ENCODE assay signal across 15 cellular contexts in the genomic region with DNA sequence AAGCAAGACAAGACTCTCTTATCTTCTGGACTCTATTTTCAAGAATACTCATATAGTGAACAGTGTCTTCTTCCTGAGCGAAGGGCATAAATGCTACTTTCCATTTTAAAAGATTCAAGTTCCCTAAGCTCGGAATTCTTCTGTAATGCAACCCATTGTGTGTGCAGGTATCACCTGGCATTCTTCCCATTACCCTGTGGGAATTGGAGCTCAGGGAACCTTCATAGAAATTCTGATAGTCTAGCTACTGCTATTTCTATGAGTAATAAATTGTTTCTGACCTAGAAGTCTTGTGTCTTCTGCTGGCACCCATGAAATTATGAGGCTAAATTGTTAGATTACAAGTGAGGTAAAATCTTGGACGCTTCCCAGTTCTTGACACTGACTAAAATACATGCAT.
DNase-seq lines count a peak whose midpoint lies in the region; ATAC-seq and TF ChIP-seq lines count a peak whose summit lies in the region.
"Had no signal": no experiment of that assay in that cellular context is flagged by ENCODE, and none has a peak within 500 bp of the region (broad histone marks: within the 10 kb centered on the region; RNA-seq: fewer than 3 reads in every experiment).

No MANE protein-coding gene starts in this region.

- H3K4me3 ChIP-seq in ACC112 (ENCODE audit: low read depth, low read length) (peak overlapping the region; percentile 45; the same call in 1 of the 2 replicates), mammary epithelial cell (replicated peaks in 1 of 3; ENCODE audit: insufficient read depth in 1 of 3, low read depth in 2 of 3, low read length in 3 of 3) (no peak overlapping the region)
- H3K4me3 ChIP-seq: BLaER1 had no signal

- in situ Hi-C loops in mammary epithelial cell (cut with MboI; ENCODE audit: low sequenced_read_pairs in 2 of 2) = loop anchor here in 1 of 2 donors (25.0 kb wide), 1 partner anchor 862 kb away; no protein-coding TSS in a partner anchor

- DNase-seq in NCI-H2029 (lab: John Stamatoyannopoulos, UW) (peak; percentile 3), NCI-H2029 treated with DMSO at 0.1 percent for 48 hours (lab: John Stamatoyannopoulos, UW) (no peak), NCI-H69 (lab: John Stamatoyannopoulos, UW) (peak; percentile 17), mammary epithelial cell (peak; percentile 17), head of caudate nucleus (no peak), islet precursor cell (no peak)
- DNase-seq: AML-193; Caco-2; CD8-positive, alpha-beta memory T cell; DND-41; GDM1 had no signal

- H3K4me1 ChIP-seq in ACC112 (ENCODE audit: control insufficient read depth, insufficient read depth, low read length, unreplicated experiment) (peaks cover 30% of the 10 kb centered on the region), mammary epithelial cell (ENCODE audit: insufficient read depth, low read length) (peaks cover 13% of the 10 kb centered on the region)
- H3K4me1 ChIP-seq: BLaER1, Caco-2 had no signal

- 47% methylated on average over 3 of the region's 3 CpGs for WGBS in mammary epithelial cell (ENCODE audit: low coverage, missing lambda C conversion rate)

- intact Hi-C loops in mammary epithelial cell (cut with micrococcal nuclease) = no loop called here
- intact Hi-C loops in head of caudate nucleus (cut with DNase I) = no loop called here

- H3K27ac ChIP-seq in ACC112 (ENCODE audit: low read depth, low read length) (peak overlapping the region; percentile 87), mammary epithelial cell (ENCODE audit: insufficient read depth, low read depth, low read length) (peak overlapping the region; percentile 11)
- H3K27ac ChIP-seq: 22Rv1, BLaER1 had no signal

- no peak overlapping the region for H3K4me2 ChIP-seq in mammary epithelial cell (ENCODE audit: insufficient read depth, low read depth, low read length)
- H3K4me2 ChIP-seq: BLaER1 had no signal

- no peaks in the 10 kb centered on the region for H4K20me1 ChIP-seq in mammary epithelial cell (ENCODE audit: insufficient read depth, low read length)
- H4K20me1 ChIP-seq: BLaER1 had no signal

- BruUV-seq in mammary epithelial cell (replicated peaks; lab: Mats Ljungman, UMichigan) = no TSS peak

- H3K9ac ChIP-seq in mammary epithelial cell (ENCODE audit: insufficient read depth, low read length) = no peak overlapping the region
- H3K9ac ChIP-seq: BLaER1 had no signal

- dilution Hi-C loops in mammary epithelial cell (cut with HindIII; ENCODE audit: low sequenced_read_pairs) = loop anchor here (5.0 kb wide), 1 partner anchor 48 kb away; no protein-coding TSS in a partner anchor

- no peaks in the 10 kb centered on the region for H3K79me2 ChIP-seq in ACC112 (ENCODE audit: control insufficient read depth, insufficient read depth, low read length, unreplicated experiment)
- H3K79me2 ChIP-seq in mammary epithelial cell (ENCODE audit: insufficient read depth, low read length) = no peaks in the 10 kb centered on the region

- H2AFZ ChIP-seq in ACC112 (ENCODE audit: low read length, unreplicated experiment) (no peak overlapping the region), mammary epithelial cell (ENCODE audit: low read depth, low read length) (no peak overlapping the region)

- no peak for ATAC-seq in GM18861 (IDR thresholded peaks at IDR 0.05; ENCODE audit: unreplicated experiment)

- no peaks in the 10 kb centered on the region for H3K9me3 ChIP-seq in mammary epithelial cell (replicated peaks; ENCODE audit: insufficient read depth, low read length)
- H3K9me3 ChIP-seq: BLaER1, Caco-2 had no signal

- H3K36me3 ChIP-seq in ACC112 (ENCODE audit: insufficient read depth, low read length) (no peaks in the 10 kb centered on the region), mammary epithelial cell (ENCODE audit: insufficient read depth, low read length) (no peaks in the 10 kb centered on the region)
- H3K36me3 ChIP-seq: BLaER1 had no signal

- CTCF ChIA-PET in mammary epithelial cell (lab: Charles Lee; ENCODE audit: low non-redundant PET) = no interaction called here

- no peak for TF ChIP-seq CTCF in mammary epithelial cell (conservative IDR thresholded peaks at IDR 0.05 in 1 of 2, IDR thresholded peaks at IDR 0.05 in 1 of 2; ENCODE audit: extremely low read depth in 1 of 2, insufficient read depth in 1 of 2, low read depth in 1 of 2, low read length in 2 of 2)

- H3K27me3 ChIP-seq in ACC112 (ENCODE audit: insufficient read depth, low read length) = no peaks in the 10 kb centered on the region
- no peaks in the 10 kb centered on the region for H3K27me3 ChIP-seq in mammary epithelial cell (ENCODE audit: insufficient read depth, low read length)
- H3K27me3 ChIP-seq: BLaER1 had no signal

Comparison
In these comparisons a context has a peak if more than half of its experiments do, and no peak if none do; other contexts are left out.
1. DNase-seq: peak in NCI-H2029 (single experiment), NCI-H69 (single experiment) and mammary epithelial cell (single experiment); none in NCI-H2029 treated with DMSO at 0.1 percent for 48 hours (single experiment), head of caudate nucleus (0 of 42) and islet precursor cell (single experiment).